Comparison of ENCODE assay signal across 8 cellular contexts in the genomic region with DNA sequence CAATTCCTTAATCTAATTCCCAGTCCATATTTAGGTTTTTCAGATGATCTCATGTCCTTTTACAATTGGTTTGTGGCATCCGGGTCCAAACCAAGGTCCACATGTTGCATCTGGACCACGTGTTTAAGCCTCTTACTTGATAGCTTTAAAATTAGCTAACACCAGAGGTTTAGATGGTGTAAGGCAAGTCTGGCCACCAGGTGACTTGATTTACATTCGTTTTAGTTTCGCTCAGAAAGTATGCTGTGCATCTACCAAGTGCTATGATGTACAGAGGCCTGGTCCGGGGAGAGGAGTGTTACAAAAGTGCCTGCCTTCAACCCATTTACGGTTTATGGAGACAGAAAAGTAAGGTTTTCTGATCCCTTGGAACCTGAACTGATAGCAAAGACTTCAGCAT. TPM values are rescaled to one million over a fixed set of nuclear protein-coding genes. Genes with fewer than 3 reads are reported as not detected.
A peak's percentile ranks its signal among the peaks of the same experiment; 100 is the strongest.
DNase-seq lines count a peak whose midpoint lies in the region; FAIRE-seq and TF ChIP-seq lines count a peak whose summit lies in the region.

No MANE protein-coding gene starts in this region.

- no peak for TF ChIP-seq CTCF in NB4 (IDR thresholded peaks at IDR 0.05; ENCODE audit: low read depth, low read length)
- TF ChIP-seq CTCF in liver (IDR thresholded peaks at IDR 0.05; ENCODE audit: low read depth, low read length, missing input control) = no peak
- TF ChIP-seq CTCF in tibial nerve (IDR thresholded peaks at IDR 0.05) = no peak

- peak in 2 of 3 donors; percentile 16 for DNase-seq in stimulated activated CD4-positive, alpha-beta T cell treated with anti-CD3 and anti-CD28 coated beads, Interleukin-12 subunit alpha, Interleukin-12 subunit beta, amount 100 ng/mL, for 48 hours (ENCODE audit: low read depth in 2 of 3, low spot score in 1 of 3)
- DNase-seq in stimulated activated CD4-positive, alpha-beta T cell treated with anti-CD3 and anti-CD28 coated beads, Interleukin-4, amount 100 ng/mL, for 4 hours = no peak
- DNase-seq in NB4 (ENCODE audit: low read depth) (peak; percentile 56), amniotic epithelial cell (ENCODE audit: low read depth) (peak; percentile 24), tibial nerve (ENCODE audit: low spot score in 2 of 2) (peak in 1 of 2 donors; percentile 11), RCC 7860 (ENCODE audit: low spot score) (no peak), NCI-H526 treated with DMSO at 0.1 percent for 48 hours (lab: John Stamatoyannopoulos, UW) (no peak)

- peaks cover 7 to 40% (median 16%) of the 10 kb centered on the region in 4 donors for H3K4me1 ChIP-seq in liver (ENCODE audit: control insufficient read depth in 4 of 4, insufficient read depth in 4 of 4, low read length in 3 of 4)
- peaks cover 0 to 36% (median 18%) of the 10 kb centered on the region in 4 donors for H3K4me1 ChIP-seq in tibial nerve

- H3K4me3 ChIP-seq in NB4 (ENCODE audit: low read depth, low read length) (peak overlapping the region; percentile 84), liver (ENCODE audit: low read depth in 1 of 3, low read length in 3 of 3) (peak overlapping the region; percentile 86 to 93 (median 92)), tibial nerve (peak overlapping the region; percentile 59 to 94 (median 84))

- TF ChIP-seq RAD21 in liver (IDR thresholded peaks at IDR 0.05) = no peak

- H3K36me3 ChIP-seq in liver (ENCODE audit: control insufficient read depth in 4 of 4, insufficient read depth in 3 of 4, low read depth in 1 of 4, low read length in 3 of 4) = peaks cover 0 to 3% (median under 1%) of the 10 kb centered on the region in 4 donors
- H3K36me3 ChIP-seq in tibial nerve = no peaks in the 10 kb centered on the region

- FAIRE-seq in RCC 7860 (lab: Jason Lieb, UNC) = no peak

- H3K9ac ChIP-seq in liver (ENCODE audit: low read depth in 1 of 2, low read length in 2 of 2) = peak overlapping the region; percentile 83 to 96

- H3K9me3 ChIP-seq in liver (ENCODE audit: control insufficient read depth in 4 of 4, low read length in 3 of 4) = no peaks in the 10 kb centered on the region
- no peaks in the 10 kb centered on the region for H3K9me3 ChIP-seq in tibial nerve

- no peaks in the 10 kb centered on the region for H3K27me3 ChIP-seq in liver (ENCODE audit: control insufficient read depth in 4 of 4, insufficient read depth in 4 of 4, low read length in 3 of 4)
- no peaks in the 10 kb centered on the region for H3K27me3 ChIP-seq in tibial nerve

- no peak for TF ChIP-seq EP300 in tibial nerve (IDR thresholded peaks at IDR 0.05)

- TF ChIP-seq POLR2A in NB4 (IDR thresholded peaks at IDR 0.05; ENCODE audit: extremely low read depth, insufficient read length) (no peak), tibial nerve (IDR thresholded peaks at IDR 0.05) (no peak)

- WGBS in liver = 70% methylated on average over 6 of the region's 6 CpGs
- WGBS in tibial nerve, 2 donors = 69% methylated on average over 6 of the region's 6 CpGs

- peak overlapping the region; percentile 65 to 99 for H3K27ac ChIP-seq in liver (ENCODE audit: low read depth in 1 of 2, low read length in 2 of 2)
- H3K27ac ChIP-seq in tibial nerve = peak overlapping the region; percentile 55 to 99 (median 97)

TF ChIP-seq in liver, 16 proteins besides CTCF, POLR2A, EP300 and RAD21:
- TF ChIP-seq JUND (IDR thresholded peaks at IDR 0.05) (no peak), RXRA (IDR thresholded peaks at IDR 0.05) (no peak), GABPA (IDR thresholded peaks at IDR 0.05 in 1 of 2, conservative IDR thresholded peaks at IDR 0.05 in 1 of 2) (no peak), HNF4A (conservative IDR thresholded peaks at IDR 0.05) (no peak), TAF1 (conservative IDR thresholded peaks at IDR 0.05) (no peak), FOXA1 (IDR thresholded peaks at IDR 0.05) (no peak), FOXA2 (IDR thresholded peaks at IDR 0.05) (no peak), SP1 (IDR thresholded peaks at IDR 0.05) (no peak), EGR1 (IDR thresholded peaks at IDR 0.05; ENCODE audit: low read depth in 2 of 2) (no peak), YY1 (IDR thresholded peaks at IDR 0.05) (no peak), NR2F2 (IDR thresholded peaks at IDR 0.05) (no peak), HNF4G (IDR thresholded peaks at IDR 0.05) (no peak)
- TF ChIP-seq, protein P1, sequence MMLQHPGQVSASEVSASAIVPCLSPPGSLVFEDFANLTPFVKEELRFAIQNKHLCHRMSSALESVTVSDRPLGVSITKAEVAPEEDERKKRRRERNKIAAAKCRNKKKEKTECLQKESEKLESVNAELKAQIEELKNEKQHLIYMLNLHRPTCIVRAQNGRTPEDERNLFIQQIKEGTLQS (IDR thresholded peaks at IDR 0.05) = no peak
- TF ChIP-seq, protein P2, sequence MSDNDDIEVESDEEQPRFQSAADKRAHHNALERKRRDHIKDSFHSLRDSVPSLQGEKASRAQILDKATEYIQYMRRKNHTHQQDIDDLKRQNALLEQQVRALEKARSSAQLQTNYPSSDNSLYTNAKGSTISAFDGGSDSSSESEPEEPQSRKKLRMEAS (IDR thresholded peaks at IDR 0.05) = no peak
- TF ChIP-seq, protein P3, sequence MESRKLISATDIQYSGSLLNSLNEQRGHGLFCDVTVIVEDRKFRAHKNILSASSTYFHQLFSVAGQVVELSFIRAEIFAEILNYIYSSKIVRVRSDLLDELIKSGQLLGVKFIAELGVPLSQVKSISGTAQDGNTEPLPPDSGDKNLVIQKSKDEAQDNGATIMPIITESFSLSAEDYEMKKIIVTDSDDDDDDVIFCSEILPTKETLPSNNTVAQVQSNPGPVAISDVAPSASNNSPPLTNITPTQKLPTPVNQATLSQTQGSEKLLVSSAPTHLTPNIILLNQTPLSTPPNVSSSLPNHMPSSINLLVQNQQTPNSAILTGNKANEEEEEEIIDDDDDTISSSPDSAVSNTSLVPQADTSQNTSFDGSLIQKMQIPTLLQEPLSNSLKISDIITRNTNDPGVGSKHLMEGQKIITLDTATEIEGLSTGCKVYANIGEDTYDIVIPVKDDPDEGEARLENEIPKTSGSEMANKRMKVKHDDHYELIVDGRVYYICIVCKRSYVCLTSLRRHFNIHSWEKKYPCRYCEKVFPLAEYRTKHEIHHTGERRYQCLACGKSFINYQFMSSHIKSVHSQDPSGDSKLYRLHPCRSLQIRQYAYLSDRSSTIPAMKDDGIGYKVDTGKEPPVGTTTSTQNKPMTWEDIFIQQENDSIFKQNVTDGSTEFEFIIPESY (IDR thresholded peaks at IDR 0.05) = no peak
- TF ChIP-seq, protein P4, sequence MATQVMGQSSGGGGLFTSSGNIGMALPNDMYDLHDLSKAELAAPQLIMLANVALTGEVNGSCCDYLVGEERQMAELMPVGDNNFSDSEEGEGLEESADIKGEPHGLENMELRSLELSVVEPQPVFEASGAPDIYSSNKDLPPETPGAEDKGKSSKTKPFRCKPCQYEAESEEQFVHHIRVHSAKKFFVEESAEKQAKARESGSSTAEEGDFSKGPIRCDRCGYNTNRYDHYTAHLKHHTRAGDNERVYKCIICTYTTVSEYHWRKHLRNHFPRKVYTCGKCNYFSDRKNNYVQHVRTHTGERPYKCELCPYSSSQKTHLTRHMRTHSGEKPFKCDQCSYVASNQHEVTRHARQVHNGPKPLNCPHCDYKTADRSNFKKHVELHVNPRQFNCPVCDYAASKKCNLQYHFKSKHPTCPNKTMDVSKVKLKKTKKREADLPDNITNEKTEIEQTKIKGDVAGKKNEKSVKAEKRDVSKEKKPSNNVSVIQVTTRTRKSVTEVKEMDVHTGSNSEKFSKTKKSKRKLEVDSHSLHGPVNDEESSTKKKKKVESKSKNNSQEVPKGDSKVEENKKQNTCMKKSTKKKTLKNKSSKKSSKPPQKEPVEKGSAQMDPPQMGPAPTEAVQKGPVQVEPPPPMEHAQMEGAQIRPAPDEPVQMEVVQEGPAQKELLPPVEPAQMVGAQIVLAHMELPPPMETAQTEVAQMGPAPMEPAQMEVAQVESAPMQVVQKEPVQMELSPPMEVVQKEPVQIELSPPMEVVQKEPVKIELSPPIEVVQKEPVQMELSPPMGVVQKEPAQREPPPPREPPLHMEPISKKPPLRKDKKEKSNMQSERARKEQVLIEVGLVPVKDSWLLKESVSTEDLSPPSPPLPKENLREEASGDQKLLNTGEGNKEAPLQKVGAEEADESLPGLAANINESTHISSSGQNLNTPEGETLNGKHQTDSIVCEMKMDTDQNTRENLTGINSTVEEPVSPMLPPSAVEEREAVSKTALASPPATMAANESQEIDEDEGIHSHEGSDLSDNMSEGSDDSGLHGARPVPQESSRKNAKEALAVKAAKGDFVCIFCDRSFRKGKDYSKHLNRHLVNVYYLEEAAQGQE (IDR thresholded peaks at IDR 0.05) = no peak

RNA-seq across cellular contexts. Expression of a gene that starts 0.9 kb away (rescaled TPM):
- total RNA-seq in liver (10 to 100 TPM; 22.7 to 32.8 TPM), tibial nerve (10 to 100 TPM; 27.2 to 48.5 (median 31.7) TPM)
- 10 to 100 TPM; 23.9 to 27.1 TPM for polyA plus RNA-seq in liver

Comparison
In these comparisons a context has a peak if more than half of its experiments do, and no peak if none do; other contexts are left out.
1. DNase-seq: peak in stimulated activated CD4-positive, alpha-beta T cell treated with anti-CD3 and anti-CD28 coated beads, Interleukin-12 subunit alpha, Interleukin-12 subunit beta, amount 100 ng/mL, for 48 hours (2 of 3), NB4 (single experiment) and amniotic epithelial cell (single experiment); none in stimulated activated CD4-positive, alpha-beta T cell treated with anti-CD3 and anti-CD28 coated beads, Interleukin-4, amount 100 ng/mL, for 4 hours (0 of 2), RCC 7860 (single experiment) and NCI-H526 treated with DMSO at 0.1 percent for 48 hours (single experiment).
2. Peak in every context shown above with its lines, with median percentiles within 50 percentile points of each other: H3K4me3 ChIP-seq.